ENCODE assay signal across 15 cellular contexts in the genomic region with DNA sequence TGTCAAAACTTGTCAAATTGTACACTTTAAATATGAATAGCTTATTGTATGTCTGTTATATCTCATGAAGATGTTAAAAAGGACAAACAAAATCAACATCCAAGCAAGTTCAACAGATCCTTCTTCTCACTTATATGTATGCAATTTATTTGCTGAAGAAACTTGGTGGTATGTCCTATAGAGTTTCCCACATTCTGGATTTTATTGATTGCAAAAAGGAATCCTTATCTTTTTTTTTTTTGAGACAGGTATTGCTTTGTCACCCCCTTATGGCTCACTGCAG.
"Had no signal": no experiment of that assay in that cellular context is flagged by ENCODE, and none has a peak within 500 bp of the region (broad histone marks: within the 10 kb centered on the region; RNA-seq: fewer than 3 reads in every experiment).

No MANE protein-coding gene starts in this region.

- H3K9me3 ChIP-seq: gastrocnemius medialis, left lung, ovary, stomach, testis had no signal

- ATAC-seq: gastrocnemius medialis, heart right ventricle, left lung had no signal

- H3K27me3 ChIP-seq: brain microvascular endothelial cell, gastrocnemius medialis, heart right ventricle, left lung, ovary, stomach, testis had no signal

- FAIRE-seq: islet of Langerhans had no signal

- H3K4me3 ChIP-seq: gastrocnemius medialis, heart right ventricle, left lung, ovary, stomach, testis had no signal

- H3K4me1 ChIP-seq: testis had no signal

- H3K36me3 ChIP-seq: brain microvascular endothelial cell, gastrocnemius medialis, heart right ventricle, left lung, ovary, stomach had no signal

- H3K27ac ChIP-seq: brain microvascular endothelial cell, gastrocnemius medialis, heart right ventricle, left lung, ovary, stomach, testis, VCaP had no signal

- DNase-seq: activated CD4-positive, alpha-beta T cell treated with anti-CD3 and anti-CD28 coated beads for 1 hour; activated gamma-delta T cell treated with Interleukin-2 at 50 U/mL for 16 hours; anterior cingulate cortex; dermis blood vessel endothelial cell; gastrocnemius medialis; heart right ventricle; left lung; ovary; stimulated activated CD4-positive, alpha-beta T cell treated with anti-CD3 and anti-CD28 coated beads, Interleukin-1b, Interleukin-23, amount 100 ng/mL, for 48 hours; stomach; SW 1271; testis had no signal
